ENCODE assay signal across 8 cellular contexts in genomic region chr1:162799995-162800830, GRCh38. TPM values are rescaled to one million over a fixed set of nuclear protein-coding genes. Genes with fewer than 3 reads are reported as not detected.
DNase-seq lines count a peak whose midpoint lies in the region; ATAC-seq and TF ChIP-seq lines count a peak whose summit lies in the region.
"Not testable (repeated sequence)": the region's sequence is repeated elsewhere in the genome, so short reads cannot be mapped to it uniquely, and the experiment has no call there.

No MANE protein-coding gene starts in this region.

- ATAC-seq in HG02610 (IDR thresholded peaks at IDR 0.05; ENCODE audit: unreplicated experiment) = peak; percentile 60

- TF ChIP-seq CTCF in fibroblast of the aortic adventitia (IDR thresholded peaks at IDR 0.05; ENCODE audit: insufficient read depth, low read length) = peak; percentile 75

- peak; percentile 87 for DNase-seq in DMS114 treated with DMSO at 0.1 percent for 48 hours (lab: John Stamatoyannopoulos, UW; ENCODE audit: unreplicated experiment)
- DNase-seq in NCI-H1694 (lab: John Stamatoyannopoulos, UW) = peak; percentile 77
- peak; percentile 75 for DNase-seq in OCI-M1 (lab: John Stamatoyannopoulos, UW)
- DNase-seq in anterior cingulate cortex (lab: John Stamatoyannopoulos, UW) = peak in 42 of 58 donors; percentile 1 to 69 (median 22)
- peak; percentile 82 for DNase-seq in fibroblast of the aortic adventitia (ENCODE audit: low read depth)
- peak; percentile 82 to 84 for DNase-seq in lung microvascular endothelial cell (ENCODE audit: low read depth in 2 of 2)
- DNase-seq in superior temporal gyrus (ENCODE audit: extremely low spot score) = peak; percentile 73

- H3K4me3 ChIP-seq in fibroblast of the aortic adventitia (ENCODE audit: low read depth, low read length) = not testable (repeated sequence)

RNA-seq across cellular contexts. Expression of gene HSD17B7, which starts 9.7 kb away (rescaled TPM):
- total RNA-seq in fibroblast of the aortic adventitia (ENCODE audit: low replicate concordance) (8.4 TPM in 2 replicates), lung microvascular endothelial cell (19.2 and 19.4 TPM in 2 replicates)

Comparison
In these comparisons a context has a peak if more than half of its experiments do, and no peak if none do; other contexts are left out.
1. DNase-seq: peak in every context shown above with its lines; median percentile 87 in DMS114 treated with DMSO at 0.1 percent for 48 hours; 83 in lung microvascular endothelial cell; 82 in fibroblast of the aortic adventitia; 77 in NCI-H1694; 75 in OCI-M1; 73 in superior temporal gyrus; 22 in anterior cingulate cortex.